28 cellular contexts compared by ENCODE assay signal in the genomic region with DNA sequence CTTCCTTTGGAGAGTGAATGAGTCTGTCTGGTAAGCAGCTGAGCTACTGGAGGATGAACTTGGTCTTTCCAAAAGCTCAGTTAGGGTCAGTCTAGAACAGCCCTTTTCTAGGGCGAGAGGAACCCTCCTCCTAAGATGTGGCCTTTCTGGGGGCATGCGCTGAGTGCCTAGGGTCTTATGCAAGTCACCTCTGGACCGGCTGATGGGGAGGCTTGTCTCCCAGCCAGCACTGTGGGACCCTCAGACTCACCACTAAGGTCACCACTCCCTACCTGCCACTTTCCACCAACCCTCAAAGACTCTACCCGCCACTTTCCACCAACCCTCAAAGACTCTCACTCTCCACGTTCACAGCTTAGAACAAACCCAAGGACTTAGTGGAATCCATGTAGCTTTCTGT.
"Had no signal": no experiment of that assay in that cellular context is flagged by ENCODE, and none has a peak within 500 bp of the region (broad histone marks: within the 10 kb centered on the region; RNA-seq: fewer than 3 reads in every experiment).

No MANE protein-coding gene starts in this region.

- H3K27ac Mint-ChIP-seq: stimulated activated memory B cell treated with anti-CD40 and anti-IgM and Interleukin-4, amounts not matched to agents 10 μg/mL and 1 μg/mL and 100 μg/mL, for 72 hours; stimulated activated naive B cell treated with anti-CD40 and anti-IgM and Interleukin-4, amounts not matched to agents 10 μg/mL and 1 μg/mL and 100 μg/mL, for 72 hours; stimulated activated naive CD8-positive, alpha-beta T cell treated with anti-CD3 and anti-CD28 coated beads, Interleukin-15, Interleukin-2, amounts not matched to agents 100 ng/mL and 50 ng/mL, for 24 hours; type B pancreatic cell had no signal

- ATAC-seq: stimulated activated memory B cell treated with anti-CD40 and anti-IgM and Interleukin-4, amounts not matched to agents 10 μg/mL and 1 μg/mL and 100 μg/mL, for 72 hours; stimulated activated naive B cell treated with anti-CD40 and anti-IgM and Interleukin-4, amounts not matched to agents 10 μg/mL and 1 μg/mL and 100 μg/mL, for 72 hours; stimulated activated naive CD8-positive, alpha-beta T cell treated with anti-CD3 and anti-CD28 coated beads, Interleukin-15, amount 100 ng/mL, for 72 hours; stimulated activated naive CD8-positive, alpha-beta T cell treated with anti-CD3 and anti-CD28 coated beads, Interleukin-15, Interleukin-2, amounts not matched to agents 100 U/mL and 50 U/mL, for 24 hours; upper lobe of right lung had no signal

- H3K27me3 ChIP-seq: stomach, suprapubic skin, testis, thyroid gland, tibial artery, tibial nerve, transverse colon, upper lobe of left lung, upper lobe of right lung, uterus, vagina had no signal

- H3K27ac ChIP-seq: stomach, suprapubic skin, testis, thoracic aorta, tibial artery, tibial nerve, transverse colon, upper lobe of left lung, upper lobe of right lung, uterus, vagina had no signal

- H3K4me1 Mint-ChIP-seq: stimulated activated naive B cell treated with anti-CD40 and anti-IgM and Interleukin-4, amounts not matched to agents 10 μg/mL and 1 μg/mL and 100 μg/mL, for 72 hours; stimulated activated naive CD8-positive, alpha-beta T cell treated with anti-CD3 and anti-CD28 coated beads, Interleukin-15, amount 100 ng/mL, for 72 hours had no signal

- H3K4me1 ChIP-seq: stomach, suprapubic skin, testis, tibial artery, tibial nerve, transverse colon, upper lobe of left lung, upper lobe of right lung, uterus, vagina had no signal

- H3K36me3 ChIP-seq: thyroid gland, uterus had no signal

- DNase-seq: stimulated activated CD4-positive, alpha-beta T cell treated with anti-CD3 and anti-CD28 coated beads, Interleukin-2, amount 100 ng/mL, for 48 hours; stimulated activated CD4-positive, alpha-beta T cell treated with anti-CD3 and anti-CD28 coated beads, Interleukin-4, amount 100 ng/mL, for 1 hour; stimulated activated CD4-positive, alpha-beta T cell treated with anti-CD3 and anti-CD28 coated beads, Interleukin-4, amount 100 ng/mL, for 24 hours; stimulated activated CD4-positive, alpha-beta T cell treated with anti-CD3 and anti-CD28 coated beads, Interleukin-4, amount 100 ng/mL, for 4 hours; stimulated activated CD8-positive, alpha-beta memory T cell treated with anti-CD3 and anti-CD28 coated beads, Interleukin-4, amount 100 ng/mL, for 48 hours; stimulated activated naive B cell treated with anti-CD40 and anti-IgM and Interleukin-4, amounts not matched to agents 10 μg/mL and 1 μg/mL and 100 μg/mL, for 72 hours; stimulated activated naive CD4-positive, alpha-beta T cell; stimulated activated naive CD4-positive, alpha-beta T cell treated with Interleukin-2 at 50 U/mL for 16 hours; stimulated activated naive CD8-positive, alpha-beta T cell treated with anti-CD3 and anti-CD28 coated beads, Interleukin-15, amount 100 ng/mL, for 72 hours; stimulated activated naive CD8-positive, alpha-beta T cell treated with anti-CD3 and anti-CD28 coated beads, Interleukin-15, Interleukin-2, amounts not matched to agents 100 U/mL and 50 U/mL, for 24 hours; stomach; substantia nigra; testis; thyroid gland; tibial artery; transverse colon; trophoblast cell; upper lobe of left lung; upper lobe of right lung; uterus had no signal

- H3K4me3 ChIP-seq: stomach, suprapubic skin, testis, thoracic aorta, thyroid gland, tibial artery, tibial nerve, transverse colon, upper lobe of left lung, upper lobe of right lung, uterus, vagina had no signal

- H3K4me3 Mint-ChIP-seq: stimulated activated memory B cell treated with anti-CD40 and anti-IgM and Interleukin-4, amounts not matched to agents 10 μg/mL and 1 μg/mL and 100 μg/mL, for 72 hours; stimulated activated naive B cell treated with anti-CD40 and anti-IgM and Interleukin-4, amounts not matched to agents 10 μg/mL and 1 μg/mL and 100 μg/mL, for 72 hours; stimulated activated naive CD8-positive, alpha-beta T cell treated with anti-CD3 and anti-CD28 coated beads, Interleukin-15, amount 100 ng/mL, for 72 hours; stimulated activated naive CD8-positive, alpha-beta T cell treated with anti-CD3 and anti-CD28 coated beads, Interleukin-15, Interleukin-2, amounts not matched to agents 100 ng/mL and 50 ng/mL, for 24 hours; type B pancreatic cell had no signal

- FAIRE-seq: urothelium cell line had no signal

- H3K9me3 ChIP-seq: testis, thyroid gland, vagina had no signal

- H3K27me3 Mint-ChIP-seq: stimulated activated memory B cell treated with anti-CD40 and anti-IgM and Interleukin-4, amounts not matched to agents 10 μg/mL and 1 μg/mL and 100 μg/mL, for 72 hours; stimulated activated naive B cell treated with anti-CD40 and anti-IgM and Interleukin-4, amounts not matched to agents 10 μg/mL and 1 μg/mL and 100 μg/mL, for 72 hours; stimulated activated naive CD8-positive, alpha-beta T cell treated with anti-CD3 and anti-CD28 coated beads, Interleukin-15, amount 100 ng/mL, for 72 hours; stimulated activated naive CD8-positive, alpha-beta T cell treated with anti-CD3 and anti-CD28 coated beads, Interleukin-15, Interleukin-2, amounts not matched to agents 100 ng/mL and 50 ng/mL, for 24 hours; type B pancreatic cell had no signal
